20 cellular contexts compared by ENCODE assay signal in the genomic region with DNA sequence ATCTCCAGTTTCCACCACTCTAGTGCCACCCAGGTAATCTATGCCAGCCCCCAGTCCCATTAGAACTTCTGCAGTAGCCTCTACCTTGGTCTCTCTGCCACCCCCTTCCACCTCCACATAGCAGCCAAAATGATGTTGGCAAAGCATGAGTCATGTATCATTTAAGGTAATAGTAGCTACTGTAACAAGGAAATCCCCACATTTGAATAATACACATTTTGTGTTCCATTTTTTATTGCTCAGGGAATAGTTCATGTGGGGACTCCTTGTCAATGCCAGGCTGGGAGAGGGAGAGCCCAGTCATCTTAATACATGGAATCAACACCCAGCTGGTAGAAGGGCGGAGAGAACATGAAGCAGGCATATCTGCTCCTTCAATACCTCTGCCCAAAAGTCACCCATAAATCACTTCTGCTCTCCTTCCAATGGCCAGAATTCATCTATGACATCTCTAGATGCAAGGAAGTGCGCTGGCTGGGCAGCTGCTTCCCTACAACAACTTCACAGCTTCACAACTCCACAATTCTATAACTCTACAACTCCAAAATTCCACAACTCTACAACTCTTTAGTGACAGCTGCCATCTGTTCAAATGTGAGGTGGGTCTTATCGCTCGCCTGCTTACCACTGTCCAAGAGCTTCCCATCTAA.
A peak's percentile ranks its signal among the peaks of the same experiment; 100 is the strongest.
DNase-seq lines count a peak whose midpoint lies in the region; ATAC-seq and TF ChIP-seq lines count a peak whose summit lies in the region.
"Had no signal": no experiment of that assay in that cellular context is flagged by ENCODE, and none has a peak within 500 bp of the region (broad histone marks: within the 10 kb centered on the region; RNA-seq: fewer than 3 reads in every experiment).

No MANE protein-coding gene starts in this region.

- no peaks in the 10 kb centered on the region for H3K27me3 ChIP-seq in foreskin keratinocyte
- no peaks in the 10 kb centered on the region for H3K27me3 ChIP-seq in smooth muscle cell (ENCODE audit: low read depth)
- H3K27me3 ChIP-seq: ascending aorta, right lobe of liver had no signal

- peaks cover 12% of the 10 kb centered on the region for H3K4me1 ChIP-seq in foreskin keratinocyte
- peaks cover 5% of the 10 kb centered on the region for H3K4me1 ChIP-seq in smooth muscle cell (ENCODE audit: low read depth)
- H3K4me1 ChIP-seq: ascending aorta had no signal

- POLR2A ChIA-PET in activated CD4-positive, alpha-beta memory T cell treated with anti-CD3 and anti-CD28 coated beads for 36 hours (lab: Charles Lee), result interaction anchor here (0.8 to 1.4 kb wide), 2 partner anchors 17 to 72 kb away, joined by 3 to 5 read pairs; no protein-coding TSS in a partner anchor
- POLR2A ChIA-PET in activated CD4-positive, alpha-beta memory T cell treated with anti-CD3 and anti-CD28 coated beads, Interleukin-2, amount 10 ng/mL, durations not matched to agents 7 days and 5 days (lab: Charles Lee), result interaction anchor here (1.5 kb wide), 1 partner anchor 16 kb away, joined by 3 read pairs; no protein-coding TSS in a partner anchor

- H3K9me3 Mint-ChIP-seq in activated CD4-positive, alpha-beta memory T cell treated with anti-CD3 and anti-CD28 coated beads for 36 hours, result no peaks in the 10 kb centered on the region
- H3K9me3 Mint-ChIP-seq in activated CD4-positive, alpha-beta memory T cell treated with anti-CD3 and anti-CD28 coated beads, Interleukin-2, amount 10 ng/mL, durations not matched to agents 7 days and 5 days, result no peaks in the 10 kb centered on the region
- no peaks in the 10 kb centered on the region for H3K9me3 Mint-ChIP-seq in osteocyte (ENCODE audit: unreplicated experiment)
- H3K9me3 Mint-ChIP-seq: T-cell had no signal

- no peaks in the 10 kb centered on the region for H3K9me3 ChIP-seq in smooth muscle cell (replicated peaks; ENCODE audit: low read depth)
- H3K9me3 ChIP-seq: ascending aorta, right lobe of liver had no signal

- no peak overlapping the region for H2AFZ ChIP-seq in smooth muscle cell (ENCODE audit: low read depth)

- no peaks in the 10 kb centered on the region for H3K79me2 ChIP-seq in smooth muscle cell (ENCODE audit: low read depth)

- peak overlapping the region; percentile 77 for H3K4me2 ChIP-seq in smooth muscle cell

- 75% methylated on average over 4 of the region's 4 CpGs for WGBS in smooth muscle cell (ENCODE audit: low lambda C conversion rate)

- H3K4me3 ChIP-seq in smooth muscle cell, result no peak overlapping the region
- H3K4me3 ChIP-seq: ascending aorta, right lobe of liver had no signal

- H3K9ac ChIP-seq in smooth muscle cell (ENCODE audit: low read depth), result no peak overlapping the region

- H3F3A ChIP-seq in smooth muscle cell (ENCODE audit: low read depth), result no peaks in the 10 kb centered on the region

- no peak for TF ChIP-seq CTCF in foreskin keratinocyte (conservative IDR thresholded peaks at IDR 0.05)
- TF ChIP-seq CTCF in smooth muscle cell (IDR thresholded peaks at IDR 0.05; ENCODE audit: borderline replicate concordance, insufficient read depth, poor library complexity, severe bottlenecking), result no peak
- TF ChIP-seq CTCF in osteocyte (IDR thresholded peaks at IDR 0.05), result no peak

- peaks cover 19% of the 10 kb centered on the region for H3K4me1 Mint-ChIP-seq in activated CD4-positive, alpha-beta memory T cell treated with anti-CD3 and anti-CD28 coated beads for 36 hours (ENCODE audit: low read depth)
- peaks cover 3% of the 10 kb centered on the region for H3K4me1 Mint-ChIP-seq in activated CD4-positive, alpha-beta memory T cell treated with anti-CD3 and anti-CD28 coated beads, Interleukin-2, amount 10 ng/mL, durations not matched to agents 7 days and 5 days
- peaks cover 16% of the 10 kb centered on the region for H3K4me1 Mint-ChIP-seq in osteocyte (ENCODE audit: unreplicated experiment)
- H3K4me1 Mint-ChIP-seq: T-cell had no signal

- H3K36me3 Mint-ChIP-seq in activated CD4-positive, alpha-beta memory T cell treated with anti-CD3 and anti-CD28 coated beads for 36 hours, result no peaks in the 10 kb centered on the region
- H3K36me3 Mint-ChIP-seq in activated CD4-positive, alpha-beta memory T cell treated with anti-CD3 and anti-CD28 coated beads, Interleukin-2, amount 10 ng/mL, durations not matched to agents 7 days and 5 days (ENCODE audit: low read depth), result no peaks in the 10 kb centered on the region
- H3K36me3 Mint-ChIP-seq in osteocyte (ENCODE audit: unreplicated experiment), result no peaks in the 10 kb centered on the region
- H3K36me3 Mint-ChIP-seq: T-cell had no signal

- no peaks in the 10 kb centered on the region for H3K36me3 ChIP-seq in smooth muscle cell (ENCODE audit: low read depth)
- H3K36me3 ChIP-seq: ascending aorta, right lobe of liver had no signal

- H4K20me1 ChIP-seq in smooth muscle cell (ENCODE audit: low read depth), result no peaks in the 10 kb centered on the region

- peak overlapping the region; percentile 34 for H3K27ac ChIP-seq in foreskin keratinocyte
- peak overlapping the region; percentile 47 for H3K27ac ChIP-seq in smooth muscle cell (ENCODE audit: low read depth)
- H3K27ac ChIP-seq: ascending aorta, C4-2B had no signal

- no peak overlapping the region for H3K4me3 Mint-ChIP-seq in activated CD4-positive, alpha-beta memory T cell treated with anti-CD3 and anti-CD28 coated beads for 36 hours
- H3K4me3 Mint-ChIP-seq in activated CD4-positive, alpha-beta memory T cell treated with anti-CD3 and anti-CD28 coated beads, Interleukin-2, amount 10 ng/mL, durations not matched to agents 7 days and 5 days, result no peak overlapping the region
- no peak overlapping the region for H3K4me3 Mint-ChIP-seq in osteocyte (ENCODE audit: unreplicated experiment)
- H3K4me3 Mint-ChIP-seq: T-cell had no signal

- DNase-seq in activated CD4-positive, alpha-beta memory T cell treated with anti-CD3 and anti-CD28 coated beads for 36 hours, result peak; percentile 37
- DNase-seq in activated CD4-positive, alpha-beta memory T cell treated with anti-CD3 and anti-CD28 coated beads, Interleukin-2, amount 10 ng/mL, durations not matched to agents 7 days and 5 days, result no peak
- DNase-seq in NCI-H226 (peak; percentile 41), foreskin keratinocyte (peak; percentile 33 to 53), smooth muscle cell (lab: John Stamatoyannopoulos, UW; ENCODE audit: unreplicated experiment) (no peak), osteocyte (ENCODE audit: extremely low spot score, unreplicated experiment) (no peak), NCI-H1092 treated with DMSO at 0.1 percent for 48 hours (lab: John Stamatoyannopoulos, UW) (no peak)
- DNase-seq: activated effector memory CD4-positive, alpha-beta T cell treated with Interleukin-2 at 50 U/mL for 16 hours; DMS 273 treated with DMSO at 0.1 percent for 48 hours; hippocampal formation; islet precursor cell; NCI-H2081; right lobe of liver; Right ventricle myocardium superior; substantia nigra; T-cell had no signal

- no peak overlapping the region for H3K27ac Mint-ChIP-seq in activated CD4-positive, alpha-beta memory T cell treated with anti-CD3 and anti-CD28 coated beads for 36 hours
- no peak overlapping the region for H3K27ac Mint-ChIP-seq in activated CD4-positive, alpha-beta memory T cell treated with anti-CD3 and anti-CD28 coated beads, Interleukin-2, amount 10 ng/mL, durations not matched to agents 7 days and 5 days
- H3K27ac Mint-ChIP-seq in osteocyte (ENCODE audit: unreplicated experiment), result no peak overlapping the region
- H3K27ac Mint-ChIP-seq: T-cell had no signal

- no peaks in the 10 kb centered on the region for H3K27me3 Mint-ChIP-seq in activated CD4-positive, alpha-beta memory T cell treated with anti-CD3 and anti-CD28 coated beads for 36 hours
- H3K27me3 Mint-ChIP-seq in activated CD4-positive, alpha-beta memory T cell treated with anti-CD3 and anti-CD28 coated beads, Interleukin-2, amount 10 ng/mL, durations not matched to agents 7 days and 5 days, result no peaks in the 10 kb centered on the region
- no peaks in the 10 kb centered on the region for H3K27me3 Mint-ChIP-seq in osteocyte (ENCODE audit: unreplicated experiment)

- peak; percentile 87 for ATAC-seq in foreskin keratinocyte
- no peak for ATAC-seq in HG03175 (IDR thresholded peaks at IDR 0.05; ENCODE audit: unreplicated experiment)
- ATAC-seq: HCT116, T-cell had no signal

- CTCF ChIA-PET in activated CD4-positive, alpha-beta memory T cell treated with anti-CD3 and anti-CD28 coated beads for 36 hours (lab: Charles Lee), result interaction anchor here (1.3 to 6.8 kb wide), 2 partner anchors 28 to 41 kb away, joined by 4 to 50 read pairs; no protein-coding TSS in a partner anchor
- CTCF ChIA-PET in activated CD4-positive, alpha-beta memory T cell treated with anti-CD3 and anti-CD28 coated beads, Interleukin-2, amount 10 ng/mL, durations not matched to agents 7 days and 5 days (lab: Charles Lee), result interaction anchor here (1.0 kb wide), 1 partner anchor 29 kb away, joined by 3 read pairs; no protein-coding TSS in a partner anchor

- intact Hi-C loops in activated CD4-positive, alpha-beta memory T cell treated with anti-CD3 and anti-CD28 coated beads for 36 hours (cut with micrococcal nuclease), result loop anchor here (1.0 to 5.0 kb wide), 3 partner anchors 34 to 628 kb away; a partner anchor contains a TSS

Comparison
In these comparisons a context has a peak if more than half of its experiments do, and no peak if none do; other contexts are left out.
1. DNase-seq: peak in activated CD4-positive, alpha-beta memory T cell treated with anti-CD3 and anti-CD28 coated beads for 36 hours (single experiment), NCI-H226 (single experiment) and foreskin keratinocyte (2 of 2); none in activated CD4-positive, alpha-beta memory T cell treated with anti-CD3 and anti-CD28 coated beads, Interleukin-2, amount 10 ng/mL, durations not matched to agents 7 days and 5 days (single experiment), smooth muscle cell (single experiment), osteocyte (single experiment) and NCI-H1092 treated with DMSO at 0.1 percent for 48 hours (single experiment).